9 cellular contexts compared by ENCODE assay signal in genomic region chr1:160951443-160952128, GRCh38. TPM values are rescaled to one million over a fixed set of nuclear protein-coding genes. Genes with fewer than 3 reads are reported as not detected.
DNase-seq lines count a peak whose midpoint lies in the region; ATAC-seq and TF ChIP-seq lines count a peak whose summit lies in the region.
"Had no signal": no experiment of that assay in that cellular context is flagged by ENCODE, and none has a peak within 500 bp of the region (broad histone marks: within the 10 kb centered on the region; RNA-seq: fewer than 3 reads in every experiment).

No MANE protein-coding gene starts in this region.

- no peak overlapping the region for H2BK120ac ChIP-seq in neuronal stem cell (ENCODE audit: low read depth, low read length)

- H3K4me2 ChIP-seq in OCI-LY1 (ENCODE audit: low read length) (no peak overlapping the region), neuronal stem cell (ENCODE audit: insufficient read depth, low read length, poor library complexity, severe bottlenecking) (no peak overlapping the region)

- H3F3A ChIP-seq in OCI-LY1 (ENCODE audit: insufficient read depth, low read length): no peaks in the 10 kb centered on the region

- H3K9ac ChIP-seq in OCI-LY1 (ENCODE audit: low read length) (no peak overlapping the region), neuronal stem cell (ENCODE audit: low read depth, low read length, poor library complexity) (no peak overlapping the region)

- H3K9me3 ChIP-seq in OCI-LY1 (ENCODE audit: low read length): no peaks in the 10 kb centered on the region
- H3K9me3 ChIP-seq in neuronal stem cell (replicated peaks in 1 of 2; ENCODE audit: control insufficient read depth in 2 of 2, insufficient read depth in 1 of 2, low read depth in 1 of 2, low read length in 2 of 2): no peaks in the 10 kb centered on the region

- H4K8ac ChIP-seq in neuronal stem cell (ENCODE audit: low read depth, low read length): no peak overlapping the region

- H3K27me3 ChIP-seq in OCI-LY1 (ENCODE audit: insufficient read depth, low read length) (no peaks in the 10 kb centered on the region), neuronal stem cell (ENCODE audit: control insufficient read depth in 3 of 3, insufficient read depth in 3 of 3, low read depth in 1 of 3, low read length in 3 of 3) (no peaks in the 10 kb centered on the region)

- in situ Hi-C loops in Caki2 (cut with HindIII; ENCODE audit: low pct_unique_long_range_greater_than_20kb, low sequenced_read_pairs): no loop called here

- H3K27ac ChIP-seq in OCI-LY1 (ENCODE audit: low read depth, low read length, poor library complexity, severe bottlenecking) (no peak overlapping the region), neuronal stem cell (replicated peaks; ENCODE audit: low read length) (no peak overlapping the region)

- H3K4ac ChIP-seq in neuronal stem cell (ENCODE audit: low read length): no peak overlapping the region

- DNase-seq in Caki2 (ENCODE audit: low read depth): peak; percentile 45
- peak; percentile 33 for DNase-seq in HCEC 1CT
- DNase-seq in activated T-cell treated with anti-CD3 and anti-CD28 coated beads, Interleukin-2, amount 50 U/mL, for 1 hour: peak; percentile 76
- DNase-seq in fibroblast of gingiva (ENCODE audit: low read depth): peak; percentile 8
- peak; percentile 43 for DNase-seq in neuronal stem cell (ENCODE audit: low spot score)
- peak; percentile 79 for DNase-seq in superior temporal gyrus (ENCODE audit: extremely low spot score)

- no peaks in the 10 kb centered on the region for H3K4me1 ChIP-seq in OCI-LY1 (ENCODE audit: insufficient read depth, low read length, severe bottlenecking)
- peaks cover 0 to 5% of the 10 kb centered on the region in 2 donors for H3K4me1 ChIP-seq in neuronal stem cell (ENCODE audit: control insufficient read depth in 2 of 2, insufficient read depth in 1 of 2, low read depth in 1 of 2, low read length in 2 of 2)

- H3K79me1 ChIP-seq in neuronal stem cell (ENCODE audit: low read depth, low read length): no peaks in the 10 kb centered on the region

- H3K36me3 ChIP-seq in OCI-LY1 (ENCODE audit: insufficient read depth, low read length): no peaks in the 10 kb centered on the region
- H3K36me3 ChIP-seq in neuronal stem cell (replicated peaks in 1 of 2; ENCODE audit: control insufficient read depth in 2 of 2, insufficient read depth in 2 of 2, low read length in 2 of 2): no peaks in the 10 kb centered on the region

- H2AFZ ChIP-seq in OCI-LY1 (ENCODE audit: low read length): no peak overlapping the region
- H2AFZ ChIP-seq in neuronal stem cell (ENCODE audit: low read length): no peak overlapping the region

- no peaks in the 10 kb centered on the region for H3K9me2 ChIP-seq in OCI-LY1 (ENCODE audit: low read depth, low read length)

- no peak overlapping the region for H3K23ac ChIP-seq in neuronal stem cell (ENCODE audit: low read depth, low read length, poor library complexity)

- no peak overlapping the region for H2AK5ac ChIP-seq in neuronal stem cell (ENCODE audit: low read depth, low read length)

- H2BK15ac ChIP-seq in neuronal stem cell (ENCODE audit: low read length): no peak overlapping the region

- no peak overlapping the region for H3K18ac ChIP-seq in neuronal stem cell (ENCODE audit: low read length)

- no peak for ATAC-seq in HG03025 (IDR thresholded peaks at IDR 0.05; ENCODE audit: low FRiP score, unreplicated experiment)

- H4K20me1 ChIP-seq in OCI-LY1 (ENCODE audit: insufficient read depth, low read length): no peaks in the 10 kb centered on the region

- H3K79me2 ChIP-seq in OCI-LY1 (ENCODE audit: insufficient read depth, low read length): no peaks in the 10 kb centered on the region

- H3K4me3 ChIP-seq in OCI-LY1 (ENCODE audit: low read depth, low read length, poor library complexity, severe bottlenecking) (no peak overlapping the region), neuronal stem cell (ENCODE audit: low read length in 2 of 2) (no peak overlapping the region)

- H3K14ac ChIP-seq in neuronal stem cell (ENCODE audit: low read length): no peak overlapping the region

- WGBS in neuronal stem cell (ENCODE audit: extremely low coverage in 2 of 2, insufficient read length in 2 of 2, insufficient replicate concordance in 1 of 2), 2 donors: no CpG with 5 or more reads among the region's 8 CpGs

- H4K91ac ChIP-seq in neuronal stem cell (ENCODE audit: low read depth, low read length, poor library complexity): no peak overlapping the region

- no peak overlapping the region for H2BK5ac ChIP-seq in neuronal stem cell (ENCODE audit: low read length)

- peak; percentile 90 for TF ChIP-seq CTCF in OCI-LY1 (IDR thresholded peaks at IDR 0.05; ENCODE audit: low read length)

- no peak overlapping the region for H2BK12ac ChIP-seq in neuronal stem cell (ENCODE audit: low read length)

RNA-seq across cellular contexts. Expression of gene ITLN2, which starts 3.0 kb away (rescaled TPM):
- total RNA-seq in Caki2 (2014; rRNA removed; shearing (Covaris generic); ENCODE audit: low replicate concordance): not detected in 2 replicates
- not detected for polyA plus RNA-seq in neuronal stem cell (2013, experiment 1 of 2)
- polyA plus RNA-seq in neuronal stem cell (2013, experiment 2 of 2): not detected
- total RNA-seq: T-helper 2 cell treated with Interferon-gamma antibody and Interleukin-4, amounts not matched to agents 100 ng/mL and 5 ng/mL, for 36 hours had no signal

Comparison
In these comparisons a context has a peak if more than half of its experiments do, and no peak if none do; other contexts are left out.
1. DNase-seq: peak in every context shown above with its lines; median percentile 79 in superior temporal gyrus; 76 in activated T-cell treated with anti-CD3 and anti-CD28 coated beads, Interleukin-2, amount 50 U/mL, for 1 hour; 45 in Caki2; 43 in neuronal stem cell; 33 in HCEC 1CT; 8 in fibroblast of gingiva.